39 cellular contexts compared by ENCODE assay signal in genomic region chr12:112530941-112531340, GRCh38.
"Had no signal": no experiment of that assay in that cellular context is flagged by ENCODE, and none has a peak within 500 bp of the region (broad histone marks: within the 10 kb centered on the region; RNA-seq: fewer than 3 reads in every experiment).

No MANE protein-coding gene starts in this region.

- H3K27ac Mint-ChIP-seq: activated CD4-positive, alpha-beta memory T cell treated with anti-CD3 and anti-CD28 coated beads, Interleukin-2, amount 10 ng/mL, durations not matched to agents 7 days and 5 days; activated CD4-positive, alpha-beta T cell treated with anti-CD3 and anti-CD28 coated beads for 36 hours; activated CD4-positive, alpha-beta T cell treated with anti-CD3 and anti-CD28 coated beads, Interleukin-2, amount 10 ng/mL, durations not matched to agents 7 days and 5 days; activated CD8-positive, alpha-beta memory T cell treated with anti-CD3 and anti-CD28 coated beads, Interleukin-2, amount 10 ng/mL, durations not matched to agents 7 days and 5 days; activated CD8-positive, alpha-beta T cell treated with anti-CD3 and anti-CD28 coated beads, Interleukin-2, amount 10 ng/mL, durations not matched to agents 7 days and 5 days; activated naive CD4-positive, alpha-beta T cell treated with anti-CD3 and anti-CD28 coated beads, Interleukin-2, amount 10 ng/mL, durations not matched to agents 7 days and 5 days; activated naive CD4-positive, alpha-beta T cell treated with anti-CD3 and anti-CD28 coated beads, Interleukin-2, amount 50 U/mL, for 24 hours; activated naive CD8-positive, alpha-beta T cell; activated naive CD8-positive, alpha-beta T cell treated with anti-CD3 and anti-CD28 coated beads, Interleukin-2, amount 10 ng/mL, durations not matched to agents 7 days and 5 days; activated naive CD8-positive, alpha-beta T cell treated with anti-CD3 and anti-CD28 coated beads, Interleukin-2, amount 50 U/mL, for 24 hours; activated T-cell treated with anti-CD3 and anti-CD28 coated beads, Interleukin-2, amount 50 U/mL, for 24 hours; activated T-helper 2 cell treated with anti-CD3 and anti-CD28 coated beads, Interferon-gamma antibody, Interleukin-2, Interleukin-4, amounts not matched to agents 10 μg/mL and 5 μg/mL and 100 μg/mL, durations not matched to agents 14 hours and 24 hours and 36 hours; brain; T-helper 1 cell treated with Interleukin-12 subunit alpha and Interleukin-12 subunit beta and Interleukin-4 antibody, amounts not matched to agents 30 μg/mL and 1 μg/mL, for 36 hours; T-helper 2 cell treated with Interferon-gamma antibody and Interleukin-4, amounts not matched to agents 5 μg/mL and 100 μg/mL, for 36 hours; WTC11 had no signal

- H3K4me3 ChIP-seq: ascending aorta, cardiac muscle cell had no signal

- H3K27me3 ChIP-seq: ascending aorta, cardiac muscle cell had no signal

- H3K27me3 Mint-ChIP-seq: activated CD4-positive, alpha-beta memory T cell treated with anti-CD3 and anti-CD28 coated beads, Interleukin-2, amount 10 ng/mL, durations not matched to agents 7 days and 5 days; activated CD4-positive, alpha-beta T cell treated with anti-CD3 and anti-CD28 coated beads for 36 hours; activated CD8-positive, alpha-beta memory T cell treated with anti-CD3 and anti-CD28 coated beads, Interleukin-2, amount 10 ng/mL, durations not matched to agents 7 days and 5 days; activated naive CD8-positive, alpha-beta T cell; activated T-cell treated with anti-CD3 and anti-CD28 coated beads, Interleukin-2, amount 50 U/mL, for 24 hours; central memory CD8-positive, alpha-beta T cell had no signal

- H3K4me3 Mint-ChIP-seq: activated CD4-positive, alpha-beta memory T cell treated with anti-CD3 and anti-CD28 coated beads, Interleukin-2, amount 10 ng/mL, durations not matched to agents 7 days and 5 days; activated CD4-positive, alpha-beta T cell treated with anti-CD3 and anti-CD28 coated beads for 36 hours; activated CD4-positive, alpha-beta T cell treated with anti-CD3 and anti-CD28 coated beads, Interleukin-2, amount 10 ng/mL, durations not matched to agents 7 days and 5 days; activated CD8-positive, alpha-beta memory T cell treated with anti-CD3 and anti-CD28 coated beads, Interleukin-2, amount 10 ng/mL, durations not matched to agents 7 days and 5 days; activated CD8-positive, alpha-beta T cell treated with anti-CD3 and anti-CD28 coated beads, Interleukin-2, amount 10 ng/mL, durations not matched to agents 7 days and 5 days; activated naive CD4-positive, alpha-beta T cell treated with anti-CD3 and anti-CD28 coated beads, Interleukin-2, amount 10 ng/mL, durations not matched to agents 7 days and 5 days; activated naive CD4-positive, alpha-beta T cell treated with anti-CD3 and anti-CD28 coated beads, Interleukin-2, amount 50 U/mL, for 24 hours; activated naive CD8-positive, alpha-beta T cell; activated naive CD8-positive, alpha-beta T cell treated with anti-CD3 and anti-CD28 coated beads, Interleukin-2, amount 10 ng/mL, durations not matched to agents 7 days and 5 days; activated naive CD8-positive, alpha-beta T cell treated with anti-CD3 and anti-CD28 coated beads, Interleukin-2, amount 50 U/mL, for 24 hours; activated T-cell treated with anti-CD3 and anti-CD28 coated beads, Interleukin-2, amount 50 U/mL, for 24 hours; brain; central memory CD8-positive, alpha-beta T cell; T-helper 1 cell treated with Interleukin-12 subunit alpha and Interleukin-12 subunit beta and Interleukin-4 antibody, amounts not matched to agents 30 μg/mL and 1 μg/mL, for 36 hours; T-helper 2 cell treated with Interferon-gamma antibody and Interleukin-4, amounts not matched to agents 5 μg/mL and 100 μg/mL, for 36 hours; WTC11 had no signal

- H3K9me3 Mint-ChIP-seq: activated CD4-positive, alpha-beta memory T cell treated with anti-CD3 and anti-CD28 coated beads, Interleukin-2, amount 10 ng/mL, durations not matched to agents 7 days and 5 days; activated CD4-positive, alpha-beta T cell treated with anti-CD3 and anti-CD28 coated beads, Interleukin-2, amount 10 ng/mL, durations not matched to agents 7 days and 5 days; activated naive CD4-positive, alpha-beta T cell treated with anti-CD3 and anti-CD28 coated beads, Interleukin-2, amount 10 ng/mL, durations not matched to agents 7 days and 5 days; activated naive CD4-positive, alpha-beta T cell treated with anti-CD3 and anti-CD28 coated beads, Interleukin-2, amount 50 U/mL, for 24 hours; activated naive CD8-positive, alpha-beta T cell treated with anti-CD3 and anti-CD28 coated beads, Interleukin-2, amount 10 ng/mL, durations not matched to agents 7 days and 5 days; activated naive CD8-positive, alpha-beta T cell treated with anti-CD3 and anti-CD28 coated beads, Interleukin-2, amount 50 U/mL, for 24 hours; activated T-cell treated with anti-CD3 and anti-CD28 coated beads, Interleukin-2, amount 50 U/mL, for 24 hours; activated T-helper 2 cell treated with anti-CD3 and anti-CD28 coated beads, Interferon-gamma antibody, Interleukin-2, Interleukin-4, amounts not matched to agents 10 μg/mL and 5 μg/mL and 100 μg/mL, durations not matched to agents 14 hours and 24 hours and 36 hours; central memory CD8-positive, alpha-beta T cell; T-helper 1 cell treated with Interleukin-12 subunit alpha and Interleukin-12 subunit beta and Interleukin-4 antibody, amounts not matched to agents 30 μg/mL and 1 μg/mL, for 36 hours; T-helper 2 cell treated with Interferon-gamma antibody and Interleukin-4, amounts not matched to agents 5 μg/mL and 100 μg/mL, for 36 hours had no signal

- FAIRE-seq: bronchial epithelial cell, TTC549 had no signal

- DNase-seq: activated CD4-positive, alpha-beta memory T cell treated with anti-CD3 and anti-CD28 coated beads, Interleukin-2, amount 10 ng/mL, durations not matched to agents 7 days and 5 days; activated CD4-positive, alpha-beta T cell treated with anti-CD3 and anti-CD28 coated beads for 1 hour; activated CD4-positive, alpha-beta T cell treated with anti-CD3 and anti-CD28 coated beads for 36 hours; activated CD4-positive, alpha-beta T cell treated with anti-CD3 and anti-CD28 coated beads for 48 hours; activated CD4-positive, alpha-beta T cell treated with anti-CD3 and anti-CD28 coated beads, Interleukin-2, amount 10 ng/mL, durations not matched to agents 7 days and 5 days; activated CD4-positive, alpha-beta T cell treated with anti-CD3 and anti-CD28 coated beads, Interleukin-2, amount 50 U/mL, for 48 hours; activated CD4-positive, CD25-positive, alpha-beta regulatory T cell; activated CD8-positive, alpha-beta memory T cell treated with anti-CD3 and anti-CD28 coated beads for 24 hours; activated CD8-positive, alpha-beta memory T cell treated with anti-CD3 and anti-CD28 coated beads, Interleukin-2, amount 10 ng/mL, durations not matched to agents 7 days and 5 days; activated CD8-positive, alpha-beta memory T cell treated with anti-CD3 and anti-CD28 coated beads, Interleukin-2, amount 50 U/mL, for 48 hours; activated CD8-positive, alpha-beta T cell treated with anti-CD3 and anti-CD28 coated beads, Interleukin-2, amount 10 ng/mL, durations not matched to agents 7 days and 5 days; activated effector memory CD4-positive, alpha-beta T cell treated with Interleukin-2 at 50 U/mL for 16 hours; activated gamma-delta T cell; activated naive CD4-positive, alpha-beta T cell treated with anti-CD3 and anti-CD28 coated beads, Interleukin-2, amount 10 ng/mL, durations not matched to agents 7 days and 5 days; activated naive CD4-positive, alpha-beta T cell treated with Interleukin-2 at 50 U/mL for 16 hours; activated naive CD8-positive, alpha-beta T cell treated with anti-CD3 and anti-CD28 coated beads, Interleukin-2, amount 10 ng/mL, durations not matched to agents 7 days and 5 days; activated naive CD8-positive, alpha-beta T cell treated with anti-CD3 and anti-CD28 coated beads, Interleukin-2, amount 50 U/mL, for 24 hours; activated T-cell treated with anti-CD3 and anti-CD28 coated beads, Interleukin-2, amount 50 U/mL, for 24 hours; activated T-cell treated with anti-CD3 and anti-CD28 coated beads, Interleukin-2, amount 50 U/mL, for 48 hours; amygdala; anterior cingulate cortex; caudate nucleus; cerebellar nuclear complex; T-helper 2 cell; T-helper 9 cell had no signal

- H3K36me3 ChIP-seq: ascending aorta, cardiac muscle cell had no signal

- H3K36me3 Mint-ChIP-seq: activated CD8-positive, alpha-beta memory T cell treated with anti-CD3 and anti-CD28 coated beads, Interleukin-2, amount 10 ng/mL, durations not matched to agents 7 days and 5 days; activated naive CD4-positive, alpha-beta T cell treated with anti-CD3 and anti-CD28 coated beads, Interleukin-2, amount 10 ng/mL, durations not matched to agents 7 days and 5 days; activated naive CD4-positive, alpha-beta T cell treated with anti-CD3 and anti-CD28 coated beads, Interleukin-2, amount 50 U/mL, for 24 hours; activated naive CD8-positive, alpha-beta T cell; activated naive CD8-positive, alpha-beta T cell treated with anti-CD3 and anti-CD28 coated beads, Interleukin-2, amount 10 ng/mL, durations not matched to agents 7 days and 5 days; brain; WTC11 had no signal

- H3K9me3 ChIP-seq: ascending aorta had no signal

- H3K4me1 Mint-ChIP-seq: activated CD4-positive, alpha-beta memory T cell treated with anti-CD3 and anti-CD28 coated beads, Interleukin-2, amount 10 ng/mL, durations not matched to agents 7 days and 5 days; activated CD4-positive, alpha-beta T cell treated with anti-CD3 and anti-CD28 coated beads for 36 hours; activated CD4-positive, alpha-beta T cell treated with anti-CD3 and anti-CD28 coated beads, Interleukin-2, amount 10 ng/mL, durations not matched to agents 7 days and 5 days; activated CD8-positive, alpha-beta memory T cell treated with anti-CD3 and anti-CD28 coated beads, Interleukin-2, amount 10 ng/mL, durations not matched to agents 7 days and 5 days; activated naive CD4-positive, alpha-beta T cell treated with anti-CD3 and anti-CD28 coated beads, Interleukin-2, amount 10 ng/mL, durations not matched to agents 7 days and 5 days; activated naive CD4-positive, alpha-beta T cell treated with anti-CD3 and anti-CD28 coated beads, Interleukin-2, amount 50 U/mL, for 24 hours; activated naive CD8-positive, alpha-beta T cell treated with anti-CD3 and anti-CD28 coated beads, Interleukin-2, amount 10 ng/mL, durations not matched to agents 7 days and 5 days; activated naive CD8-positive, alpha-beta T cell treated with anti-CD3 and anti-CD28 coated beads, Interleukin-2, amount 50 U/mL, for 24 hours; brain; central memory CD8-positive, alpha-beta T cell; WTC11 had no signal

- H3K4me1 ChIP-seq: ascending aorta had no signal

- H3K27ac ChIP-seq: ascending aorta, cardiac muscle cell, VCaP had no signal

- ATAC-seq: activated CD4-positive, alpha-beta T cell treated with anti-CD3 and anti-CD28 coated beads for 36 hours; activated CD4-positive, CD25-positive, alpha-beta regulatory T cell treated with anti-CD3 and anti-CD28 coated beads, Interleukin-2, amount 50 U/mL, for 24 hours; activated CD8-positive, alpha-beta memory T cell treated with anti-CD3 and anti-CD28 coated beads, Interleukin-2, amount 10 ng/mL, durations not matched to agents 7 days and 5 days; activated CD8-positive, alpha-beta T cell treated with anti-CD3 and anti-CD28 coated beads, Interleukin-2, amount 10 ng/mL, durations not matched to agents 7 days and 5 days; activated naive CD8-positive, alpha-beta T cell treated with anti-CD3 and anti-CD28 coated beads, Interleukin-2, amount 50 U/mL, for 24 hours; WTC11 had no signal
